ENCODE assay signal across 10 cellular contexts in the genomic region with DNA sequence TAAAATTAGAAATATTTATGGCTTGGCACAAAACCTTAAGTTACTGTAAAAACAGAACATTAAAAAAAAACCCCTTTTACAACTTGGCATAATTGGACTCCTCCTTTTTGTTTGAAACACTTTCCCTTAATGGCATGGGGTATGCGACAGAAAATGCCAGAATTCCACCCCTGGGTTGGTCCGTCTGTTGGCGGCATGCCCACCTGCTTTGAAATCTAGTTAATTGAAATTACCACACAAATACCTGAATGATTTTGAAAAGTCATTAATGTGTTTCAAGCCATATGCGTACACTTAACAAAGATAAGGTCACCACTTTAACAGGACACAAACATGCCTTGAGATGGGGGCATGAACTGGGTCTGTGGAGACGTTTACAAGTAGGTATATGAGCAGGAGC.
"Had no signal": no experiment of that assay in that cellular context is flagged by ENCODE, and none has a peak within 500 bp of the region (broad histone marks: within the 10 kb centered on the region; RNA-seq: fewer than 3 reads in every experiment).

No MANE protein-coding gene starts in this region.

- H3K4me1 ChIP-seq: lower lobe of right lung had no signal

- FAIRE-seq: TTC549 had no signal

- H3K27me3 ChIP-seq: ovary had no signal

- H3K4me3 ChIP-seq: lower lobe of right lung, ovary had no signal

- H3K36me3 ChIP-seq: lower lobe of right lung, ovary had no signal

- ATAC-seq: stimulated activated effector memory CD8-positive, alpha-beta T cell treated with anti-CD3 and anti-CD28 coated beads, Interleukin-12 subunit alpha, Interleukin-12 subunit beta, amount 100 ng/mL, for 72 hours; WTC11 had no signal

- H3K27ac ChIP-seq: lower lobe of right lung, ovary had no signal

- H3K9me3 ChIP-seq: lower lobe of right lung, ovary had no signal

- DNase-seq: activated CD4-positive, alpha-beta T cell treated with anti-CD3 and anti-CD28 coated beads for 48 hours; activated CD8-positive, alpha-beta memory T cell treated with anti-CD3 and anti-CD28 coated beads for 24 hours; activated naive CD8-positive, alpha-beta T cell treated with anti-CD3 and anti-CD28 coated beads for 36 hours; dermis blood vessel endothelial cell; lower lobe of right lung; ovary; SW 1271 had no signal
